8 cellular contexts compared by ENCODE assay signal in the genomic region with DNA sequence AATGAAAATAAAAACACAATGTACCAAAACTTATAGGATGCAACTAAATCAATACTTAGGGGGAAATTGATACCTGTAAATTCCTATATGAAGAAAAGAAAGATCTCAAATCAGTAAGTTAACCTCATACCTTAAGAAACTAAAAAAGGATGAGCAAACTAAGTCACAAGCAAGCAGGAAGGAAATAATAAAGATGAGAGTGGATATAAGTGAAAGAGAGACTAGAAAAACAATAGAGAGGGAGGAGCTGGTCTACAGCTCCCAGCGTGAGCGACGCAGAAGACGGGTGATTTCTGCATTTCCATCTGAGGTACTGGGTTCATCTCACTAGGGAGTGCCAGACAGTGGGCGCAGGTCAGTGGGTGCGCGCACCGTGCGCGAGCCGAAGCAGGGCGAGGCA.
DNase-seq lines count a peak whose midpoint lies in the region; ATAC-seq and TF ChIP-seq lines count a peak whose summit lies in the region.
"Not testable (repeated sequence)": the region's sequence is repeated elsewhere in the genome, so short reads cannot be mapped to it uniquely, and the experiment has no call there.

No MANE protein-coding gene starts in this region.

- TF ChIP-seq CTCF in KMS-11 (conservative IDR thresholded peaks at IDR 0.05; ENCODE audit: low read depth, low read length); VCaP (conservative IDR thresholded peaks at IDR 0.05); breast epithelium (IDR thresholded peaks at IDR 0.05); psoas muscle (IDR thresholded peaks at IDR 0.05): not testable (repeated sequence)

- not testable (repeated sequence) for H3K36me3 ChIP-seq in KMS-11 (ENCODE audit: insufficient read depth); breast epithelium; iPS DF 6.9 (ENCODE audit: control insufficient read depth, insufficient read depth, low read length); psoas muscle (ENCODE audit: insufficient read depth in 1 of 2, low read depth in 1 of 2)

- H3K27me3 ChIP-seq in KMS-11 (ENCODE audit: insufficient read depth, low read depth); breast epithelium; iPS DF 6.9 (ENCODE audit: control insufficient read depth, insufficient read depth, low read length); psoas muscle (ENCODE audit: insufficient read depth in 3 of 3, low read length in 2 of 3): not testable (repeated sequence)

- not testable (repeated sequence) for H3K27ac ChIP-seq in KMS-11; breast epithelium; iPS DF 6.9 (ENCODE audit: low read length); psoas muscle
- peak overlapping the region; percentile 57 for H3K27ac ChIP-seq in VCaP

- ATAC-seq in GM21390 (IDR thresholded peaks at IDR 0.05; ENCODE audit: unreplicated experiment) (peak; percentile 50), HG03045 (IDR thresholded peaks at IDR 0.05; ENCODE audit: unreplicated experiment) (peak; percentile 65)
- ATAC-seq in psoas muscle, result not testable (repeated sequence)

- peaks cover 17% of the 10 kb centered on the region for H3K4me1 ChIP-seq in KMS-11 (ENCODE audit: low read depth, poor library complexity, severe bottlenecking)
- not testable (repeated sequence) for H3K4me1 ChIP-seq in breast epithelium; iPS DF 6.9 (ENCODE audit: control insufficient read depth, insufficient read depth, low read length); psoas muscle

- peak overlapping the region; percentile 68 for H3K4me2 ChIP-seq in KMS-11

- not testable (repeated sequence) for H3K9ac ChIP-seq in KMS-11

- DNase-seq in DMS53 (lab: John Stamatoyannopoulos, UW), result peak; percentile 6
- DNase-seq in breast epithelium (ENCODE audit: low spot score in 2 of 2); iPS DF 6.9 (ENCODE audit: low read depth, low spot score); psoas muscle: not testable (repeated sequence)

- H2AFZ ChIP-seq in KMS-11 (ENCODE audit: low read depth), result peak overlapping the region; percentile 68; the same call in 1 of the 2 replicates

- intact Hi-C loops in breast epithelium (cut with DNase I; ENCODE audit: low total_unique reads); psoas muscle (cut with DNase I): not testable (repeated sequence)

- TF ChIP-seq POLR2A in breast epithelium (IDR thresholded peaks at IDR 0.05), result not testable (repeated sequence)

- H3K79me2 ChIP-seq in KMS-11 (ENCODE audit: insufficient read depth, low read depth), result not testable (repeated sequence)

- not testable (repeated sequence) for H4K20me1 ChIP-seq in KMS-11 (ENCODE audit: insufficient read depth)

- H3K9me3 ChIP-seq in breast epithelium; iPS DF 6.9 (ENCODE audit: control insufficient read depth, insufficient read depth, low read length); psoas muscle: not testable (repeated sequence)

- not testable (repeated sequence) for H3K4me3 ChIP-seq in KMS-11 (IDR thresholded peaks at IDR 0.05; ENCODE audit: insufficient read depth, low read depth, low read length)
- peak overlapping the region in 2 of 3 donors; percentile 39 to 50 for H3K4me3 ChIP-seq in breast epithelium
- H3K4me3 ChIP-seq in iPS DF 6.9 (ENCODE audit: low read length), result peak overlapping the region; percentile 33; the same call in 1 of the 2 replicates
- H3K4me3 ChIP-seq in psoas muscle, result peak overlapping the region; percentile 38

- no CpG with 5 or more reads among the region's 12 CpGs for WGBS in iPS DF 6.9 (ENCODE audit: insufficient coverage, insufficient read length)
- 0 to 7% (median 3%) methylated on average over 4 of the region's 12 CpGs for WGBS in psoas muscle, 3 donors
